In the genomic region with DNA sequence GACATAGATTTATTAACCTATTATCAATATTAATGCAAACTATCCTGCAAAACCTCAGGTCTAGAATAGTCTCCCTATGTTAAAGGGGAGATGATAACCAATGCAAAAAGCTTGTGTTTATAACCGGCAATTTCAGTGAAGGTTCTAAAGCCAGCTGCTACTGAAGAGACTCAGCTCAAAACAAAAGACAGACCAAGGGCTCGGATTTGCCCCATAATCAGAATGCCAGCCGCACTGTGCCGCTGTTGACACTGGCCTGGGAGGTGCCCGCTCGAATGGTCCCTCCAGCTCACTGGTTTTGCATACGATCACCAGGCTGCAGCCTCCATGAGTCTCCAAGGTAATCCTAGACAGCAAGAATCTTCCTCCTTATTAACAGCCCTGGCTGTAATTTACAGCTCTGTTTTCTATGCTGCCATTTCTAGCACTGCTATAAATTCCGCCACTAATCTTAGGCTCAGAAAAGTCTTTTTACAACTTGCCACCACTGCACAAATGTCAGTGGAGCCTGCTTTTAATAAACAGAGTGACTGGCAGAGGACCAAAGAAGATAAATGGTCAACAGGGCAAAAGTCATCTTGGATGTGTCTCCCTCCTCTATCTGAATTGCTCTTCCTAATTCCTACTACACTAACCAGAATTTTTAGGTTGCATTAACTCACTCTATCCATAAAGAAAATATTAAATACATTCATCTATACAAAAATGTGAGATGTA, we compare ENCODE assay signal across 1 cellular context.
TF ChIP-seq lines count a peak whose summit lies in the region.

No MANE protein-coding gene starts in this region.

TF ChIP-seq in HepG2, 621 proteins besides CTCF, POLR2A, EP300 and RAD21 (continued from another document and continues in another):
- TF ChIP-seq, protein P1, sequence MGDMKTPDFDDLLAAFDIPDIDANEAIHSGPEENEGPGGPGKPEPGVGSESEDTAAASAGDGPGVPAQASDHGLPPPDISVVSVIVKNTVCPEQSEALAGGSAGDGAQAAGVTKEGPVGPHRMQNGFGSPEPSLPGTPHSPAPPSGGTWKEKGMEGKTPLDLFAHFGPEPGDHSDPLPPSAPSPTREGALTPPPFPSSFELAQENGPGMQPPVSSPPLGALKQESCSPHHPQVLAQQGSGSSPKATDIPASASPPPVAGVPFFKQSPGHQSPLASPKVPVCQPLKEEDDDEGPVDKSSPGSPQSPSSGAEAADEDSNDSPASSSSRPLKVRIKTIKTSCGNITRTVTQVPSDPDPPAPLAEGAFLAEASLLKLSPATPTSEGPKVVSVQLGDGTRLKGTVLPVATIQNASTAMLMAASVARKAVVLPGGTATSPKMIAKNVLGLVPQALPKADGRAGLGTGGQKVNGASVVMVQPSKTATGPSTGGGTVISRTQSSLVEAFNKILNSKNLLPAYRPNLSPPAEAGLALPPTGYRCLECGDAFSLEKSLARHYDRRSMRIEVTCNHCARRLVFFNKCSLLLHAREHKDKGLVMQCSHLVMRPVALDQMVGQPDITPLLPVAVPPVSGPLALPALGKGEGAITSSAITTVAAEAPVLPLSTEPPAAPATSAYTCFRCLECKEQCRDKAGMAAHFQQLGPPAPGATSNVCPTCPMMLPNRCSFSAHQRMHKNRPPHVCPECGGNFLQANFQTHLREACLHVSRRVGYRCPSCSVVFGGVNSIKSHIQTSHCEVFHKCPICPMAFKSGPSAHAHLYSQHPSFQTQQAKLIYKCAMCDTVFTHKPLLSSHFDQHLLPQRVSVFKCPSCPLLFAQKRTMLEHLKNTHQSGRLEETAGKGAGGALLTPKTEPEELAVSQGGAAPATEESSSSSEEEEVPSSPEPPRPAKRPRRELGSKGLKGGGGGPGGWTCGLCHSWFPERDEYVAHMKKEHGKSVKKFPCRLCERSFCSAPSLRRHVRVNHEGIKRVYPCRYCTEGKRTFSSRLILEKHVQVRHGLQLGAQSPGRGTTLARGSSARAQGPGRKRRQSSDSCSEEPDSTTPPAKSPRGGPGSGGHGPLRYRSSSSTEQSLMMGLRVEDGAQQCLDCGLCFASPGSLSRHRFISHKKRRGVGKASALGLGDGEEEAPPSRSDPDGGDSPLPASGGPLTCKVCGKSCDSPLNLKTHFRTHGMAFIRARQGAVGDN (CRISPR knock-in tag; IDR thresholded peaks at IDR 0.05): peak; percentile 60
- TF ChIP-seq NCOA1 (CRISPR knock-in tag; IDR thresholded peaks at IDR 0.05): peak; percentile 14; the same call in 1 of the 2 replicates
- TF ChIP-seq FOXP1 (IDR thresholded peaks at IDR 0.05): no peak
- peak; percentile 26; the same call in 1 of the 2 replicates for TF ChIP-seq FOXP1 (CRISPR knock-in tag; IDR thresholded peaks at IDR 0.05)
- 0 out of 2 replicates have a peak, but pooled peaks have one; percentile 46 for TF ChIP-seq ZBTB4 (CRISPR knock-in tag; IDR thresholded peaks at IDR 0.05; ENCODE audit: borderline replicate concordance)
- no peak for TF ChIP-seq GMEB2 (CRISPR knock-in tag; IDR thresholded peaks at IDR 0.05; ENCODE audit: low read depth)
- 0 out of 2 replicates have a peak, but pooled peaks have one; percentile 55 for TF ChIP-seq MEIS2 (CRISPR knock-in tag; IDR thresholded peaks at IDR 0.05)
- TF ChIP-seq ZNF12 (CRISPR knock-in tag; IDR thresholded peaks at IDR 0.05): no peak
- no peak for TF ChIP-seq U2AF1 (optimal IDR thresholded peaks at IDR 0.05; ENCODE audit: low read depth, low read length)
- TF ChIP-seq, protein P2, sequence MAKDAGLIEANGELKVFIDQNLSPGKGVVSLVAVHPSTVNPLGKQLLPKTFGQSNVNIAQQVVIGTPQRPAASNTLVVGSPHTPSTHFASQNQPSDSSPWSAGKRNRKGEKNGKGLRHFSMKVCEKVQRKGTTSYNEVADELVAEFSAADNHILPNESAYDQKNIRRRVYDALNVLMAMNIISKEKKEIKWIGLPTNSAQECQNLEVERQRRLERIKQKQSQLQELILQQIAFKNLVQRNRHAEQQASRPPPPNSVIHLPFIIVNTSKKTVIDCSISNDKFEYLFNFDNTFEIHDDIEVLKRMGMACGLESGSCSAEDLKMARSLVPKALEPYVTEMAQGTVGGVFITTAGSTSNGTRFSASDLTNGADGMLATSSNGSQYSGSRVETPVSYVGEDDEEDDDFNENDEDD (CRISPR knock-in tag; IDR thresholded peaks at IDR 0.05; ENCODE audit: borderline replicate concordance): no peak
- no peak for TF ChIP-seq KDM5A (IDR thresholded peaks at IDR 0.05; ENCODE audit: borderline replicate concordance, low read length)
- TF ChIP-seq SP4 (CRISPR knock-in tag; IDR thresholded peaks at IDR 0.05): no peak
- no peak for TF ChIP-seq FOXA1 (IDR thresholded peaks at IDR 0.05)
- TF ChIP-seq FOXA1 (CRISPR knock-in tag; IDR thresholded peaks at IDR 0.05): 0 out of 2 replicates have a peak, but pooled peaks have one; percentile 5
- TF ChIP-seq ZNF44 (CRISPR knock-in tag; IDR thresholded peaks at IDR 0.05): no peak
- no peak for TF ChIP-seq SP5 (CRISPR knock-in tag; IDR thresholded peaks at IDR 0.05; ENCODE audit: borderline replicate concordance, low read depth)
- TF ChIP-seq HOXA7 (CRISPR knock-in tag; IDR thresholded peaks at IDR 0.05): no peak
- peak; percentile 6; the same call in 1 of the 2 replicates for TF ChIP-seq ZSCAN22 (CRISPR knock-in tag; IDR thresholded peaks at IDR 0.05)
- no peak for TF ChIP-seq ZNF839 (CRISPR knock-in tag; IDR thresholded peaks at IDR 0.05; ENCODE audit: borderline replicate concordance)
- no peak for TF ChIP-seq ZNF558 (CRISPR knock-in tag; IDR thresholded peaks at IDR 0.05; ENCODE audit: borderline replicate concordance)
- TF ChIP-seq ZNF264 (CRISPR knock-in tag; IDR thresholded peaks at IDR 0.05): 0 out of 2 replicates have a peak, but pooled peaks have one; percentile 15
- 0 out of 2 replicates have a peak, but pooled peaks have one; percentile 28 for TF ChIP-seq ZNF563 (CRISPR knock-in tag; IDR thresholded peaks at IDR 0.05)
- 0 out of 2 replicates have a peak, but pooled peaks have one; percentile 30 for TF ChIP-seq SOX5 (CRISPR knock-in tag; IDR thresholded peaks at IDR 0.05; ENCODE audit: borderline replicate concordance)
- TF ChIP-seq HMG20A (CRISPR knock-in tag; IDR thresholded peaks at IDR 0.05; ENCODE audit: borderline replicate concordance): no peak
- no peak for TF ChIP-seq JUND (CRISPR knock-in tag; IDR thresholded peaks at IDR 0.05)
- TF ChIP-seq TRAFD1 (CRISPR knock-in tag; IDR thresholded peaks at IDR 0.05; ENCODE audit: borderline replicate concordance): no peak
- no peak for TF ChIP-seq ZNF577 (CRISPR knock-in tag; IDR thresholded peaks at IDR 0.05; ENCODE audit: borderline replicate concordance, low read depth)
- peak; percentile 75; the same call in 1 of the 2 replicates for TF ChIP-seq HNRNPL (IDR thresholded peaks at IDR 0.05; ENCODE audit: low read depth, low read length)
- TF ChIP-seq, protein P3, sequence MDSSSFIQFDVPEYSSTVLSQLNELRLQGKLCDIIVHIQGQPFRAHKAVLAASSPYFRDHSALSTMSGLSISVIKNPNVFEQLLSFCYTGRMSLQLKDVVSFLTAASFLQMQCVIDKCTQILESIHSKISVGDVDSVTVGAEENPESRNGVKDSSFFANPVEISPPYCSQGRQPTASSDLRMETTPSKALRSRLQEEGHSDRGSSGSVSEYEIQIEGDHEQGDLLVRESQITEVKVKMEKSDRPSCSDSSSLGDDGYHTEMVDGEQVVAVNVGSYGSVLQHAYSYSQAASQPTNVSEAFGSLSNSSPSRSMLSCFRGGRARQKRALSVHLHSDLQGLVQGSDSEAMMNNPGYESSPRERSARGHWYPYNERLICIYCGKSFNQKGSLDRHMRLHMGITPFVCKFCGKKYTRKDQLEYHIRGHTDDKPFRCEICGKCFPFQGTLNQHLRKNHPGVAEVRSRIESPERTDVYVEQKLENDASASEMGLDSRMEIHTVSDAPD (CRISPR knock-in tag; IDR thresholded peaks at IDR 0.05): no peak
- no peak for TF ChIP-seq CC2D1A (CRISPR knock-in tag; IDR thresholded peaks at IDR 0.05)
- TF ChIP-seq REPIN1 (CRISPR knock-in tag; IDR thresholded peaks at IDR 0.05; ENCODE audit: borderline replicate concordance, low read depth): no peak
- TF ChIP-seq ZNF572 (CRISPR knock-in tag; IDR thresholded peaks at IDR 0.05): no peak
- TF ChIP-seq PHB2 (IDR thresholded peaks at IDR 0.05; ENCODE audit: partially characterized antibody): no peak
- TF ChIP-seq ZNF17 (CRISPR knock-in tag; IDR thresholded peaks at IDR 0.05): no peak
- no peak for TF ChIP-seq ZNF280B (CRISPR knock-in tag; IDR thresholded peaks at IDR 0.05; ENCODE audit: borderline replicate concordance)
- TF ChIP-seq MEIS1 (CRISPR knock-in tag; IDR thresholded peaks at IDR 0.05; ENCODE audit: borderline replicate concordance): no peak
- 0 out of 2 replicates have a peak, but pooled peaks have one; percentile 25 for TF ChIP-seq ZFP91 (CRISPR knock-in tag; IDR thresholded peaks at IDR 0.05; ENCODE audit: borderline replicate concordance)
- no peak for TF ChIP-seq MAFF (IDR thresholded peaks at IDR 0.05; ENCODE audit: low read depth, low read length)
- TF ChIP-seq HDAC2 (CRISPR knock-in tag; IDR thresholded peaks at IDR 0.05): no peak
- no peak for TF ChIP-seq RFX5 (IDR thresholded peaks at IDR 0.05; ENCODE audit: low read depth, low read length)
- TF ChIP-seq ELF4 (CRISPR knock-in tag; IDR thresholded peaks at IDR 0.05; ENCODE audit: borderline replicate concordance): 0 out of 2 replicates have a peak, but pooled peaks have one; percentile 36
- no peak for TF ChIP-seq ATF7-NPFF (CRISPR knock-in tag; IDR thresholded peaks at IDR 0.05; ENCODE audit: low read depth)
- TF ChIP-seq ZNF772 (CRISPR knock-in tag; IDR thresholded peaks at IDR 0.05): no peak
- TF ChIP-seq HOXA5 (CRISPR knock-in tag; IDR thresholded peaks at IDR 0.05): peak; percentile 39; the same call in 1 of the 2 replicates
- no peak for TF ChIP-seq KDM1A (CRISPR knock-in tag; IDR thresholded peaks at IDR 0.05)
- 0 out of 2 replicates have a peak, but pooled peaks have one; percentile 9 for TF ChIP-seq PHF21A (CRISPR knock-in tag; IDR thresholded peaks at IDR 0.05)
